Comparison of ENCODE assay signal across 6 cellular contexts in genomic region chr11:91382946-91383345, GRCh38.
"Had no signal": no experiment of that assay in that cellular context is flagged by ENCODE, and none has a peak within 500 bp of the region (broad histone marks: within the 10 kb centered on the region; RNA-seq: fewer than 3 reads in every experiment).

No MANE protein-coding gene starts in this region.

- H2AFZ ChIP-seq: GM23338 had no signal

- H3K4me1 Mint-ChIP-seq: IgD-negative memory B cell had no signal

- H3K4me3 Mint-ChIP-seq: GM23338, H9, IgD-negative memory B cell had no signal

- H3K27me3 Mint-ChIP-seq: IgD-negative memory B cell had no signal

- H3K27ac ChIP-seq: HL-60 had no signal

- H3K4me2 ChIP-seq: GM23338 had no signal

- H3K4me3 ChIP-seq: GM23338 had no signal

- H3K27ac Mint-ChIP-seq: GM23338, H9, IgD-negative memory B cell had no signal

- H3K9me3 Mint-ChIP-seq: GM23338, H9 had no signal

- DNase-seq: H9, HCEC 1CT had no signal

- H3K36me3 Mint-ChIP-seq: IgD-negative memory B cell had no signal

- ATAC-seq: GM23338, HepG2 had no signal
